ENCODE assay signal across 12 cellular contexts in genomic region chr7:98287486-98287959, GRCh38. TPM values are rescaled to one million over a fixed set of nuclear protein-coding genes. Genes with fewer than 3 reads are reported as not detected.
DNase-seq lines count a peak whose midpoint lies in the region; ATAC-seq, FAIRE-seq and TF ChIP-seq lines count a peak whose summit lies in the region.
"Had no signal": no experiment of that assay in that cellular context is flagged by ENCODE, and none has a peak within 500 bp of the region (broad histone marks: within the 10 kb centered on the region; RNA-seq: fewer than 3 reads in every experiment).

No MANE protein-coding gene starts in this region.

- no peak overlapping the region for H3K4me3 Mint-ChIP-seq in activated T-cell treated with anti-CD3 and anti-CD28 coated beads, Interleukin-2, amount 50 U/mL, for 4 hours
- H3K4me3 Mint-ChIP-seq: B cell had no signal

- CTCF ChIA-PET in GM12878 (lab: Yijun Ruan, JAX) = interaction anchor here (2.8 kb wide), 1 partner anchor 114 kb away, joined by 10 read pairs; the partner anchor contains the start of gene BAIAP2L1

- no peak for DNase-seq in heart left ventricle
- no peak for DNase-seq in Right ventricle myocardium inferior (ENCODE audit: missing footprints)
- no peak for DNase-seq in GM12878 (ENCODE audit: low read depth, low spot score)
- DNase-seq in right lobe of liver = peak; percentile 57 to 73 (median 58)
- peak; percentile 88 for DNase-seq in upper lobe of right lung
- no peak for DNase-seq in NCI-H2029 treated with DMSO at 0.1 percent for 48 hours (lab: John Stamatoyannopoulos, UW)
- DNase-seq in sciatic nerve (ENCODE audit: low spot score) = no peak
- DNase-seq in activated T-cell treated with anti-CD3 and anti-CD28 coated beads, Interleukin-2, amount 50 U/mL, for 4 hours = no peak
- DNase-seq: activated CD4-positive, alpha-beta T cell treated with anti-CD3 and anti-CD28 coated beads, Interleukin-2, amount 50 U/mL, for 48 hours; occipital lobe had no signal

- H2AFZ ChIP-seq in GM12878 (ENCODE audit: control insufficient read depth, low read depth, low read length) = no peak overlapping the region

- H3K9me3 Mint-ChIP-seq in activated T-cell treated with anti-CD3 and anti-CD28 coated beads, Interleukin-2, amount 50 U/mL, for 4 hours = no peaks in the 10 kb centered on the region

- H3K4me1 Mint-ChIP-seq in activated T-cell treated with anti-CD3 and anti-CD28 coated beads, Interleukin-2, amount 50 U/mL, for 4 hours (ENCODE audit: low read depth) = peaks cover 31% of the 10 kb centered on the region

- H3K4me2 ChIP-seq in GM12878 (ENCODE audit: control insufficient read depth, insufficient read depth) = no peak overlapping the region

- H3K27me3 ChIP-seq in heart left ventricle (no peaks in the 10 kb centered on the region), GM12878 (replicated peaks in 1 of 2; ENCODE audit: control insufficient read depth in 2 of 2, insufficient read depth in 2 of 2, low read length in 1 of 2) (no peaks in the 10 kb centered on the region), right lobe of liver (no peaks in the 10 kb centered on the region), upper lobe of right lung (no peaks in the 10 kb centered on the region)

- TF ChIP-seq CTCF in heart left ventricle (IDR thresholded peaks at IDR 0.05) (no peak), GM12878 (IDR thresholded peaks at IDR 0.05 in 2 of 3, conservative IDR thresholded peaks at IDR 0.05 in 1 of 3; ENCODE audit: control insufficient read depth in 2 of 3, extremely low read depth in 1 of 3, insufficient read depth in 1 of 3, low read depth in 3 of 3, low read length in 3 of 3) (no peak), right lobe of liver (IDR thresholded peaks at IDR 0.05) (no peak), upper lobe of right lung (IDR thresholded peaks at IDR 0.05) (no peak)

- ATAC-seq in heart left ventricle (no peak), Right ventricle myocardium inferior (no peak), GM12878 (peak; percentile 13; the same call in 2 of the 3 replicates), right lobe of liver (peak; percentile 8 to 17 (median 10)), upper lobe of right lung (peak; percentile 50), sciatic nerve (no peak)
- no peak for ATAC-seq in activated T-cell treated with anti-CD3 and anti-CD28 coated beads, Interleukin-2, amount 50 U/mL, for 4 hours

- H3K4me1 ChIP-seq in heart left ventricle = peaks cover 38 to 76% (median 70%) of the 10 kb centered on the region in 12 donors
- H3K4me1 ChIP-seq in GM12878 (ENCODE audit: control insufficient read depth, insufficient read depth, low read length) = peaks cover 3% of the 10 kb centered on the region
- H3K4me1 ChIP-seq in right lobe of liver = peaks cover 0 to 54% (median 18%) of the 10 kb centered on the region in 4 donors
- H3K4me1 ChIP-seq in upper lobe of right lung = peaks cover 51% of the 10 kb centered on the region

- H3K27me3 Mint-ChIP-seq in activated T-cell treated with anti-CD3 and anti-CD28 coated beads, Interleukin-2, amount 50 U/mL, for 4 hours (ENCODE audit: low read depth) = no peaks in the 10 kb centered on the region
- H3K27me3 Mint-ChIP-seq: B cell had no signal

- in situ Hi-C loops in GM12878 (cut with MboI) = no loop called here

- RAD21 ChIA-PET in GM12878 (lab: Charles Lee; ENCODE audit: unreplicated experiment) = no interaction called here

- intact Hi-C loops in heart left ventricle (cut with DNase I) (loop anchor here in 2 of 10 donors (10.0 kb wide), 2 partner anchors 547 to 1127 kb away; no protein-coding TSS in a partner anchor), Right ventricle myocardium inferior (cut with DNase I) (no loop called here), GM12878 (cut with micrococcal nuclease; ENCODE audit: unreplicated experiment) (no loop called here), right lobe of liver (cut with DNase I) (no loop called here), upper lobe of right lung (cut with DNase I) (no loop called here), sciatic nerve (cut with DNase I) (no loop called here)

- POLR2A ChIA-PET in GM12878 (lab: Charles Lee) = no interaction called here

- WGBS in heart left ventricle, 4 donors = 66 to 82% (median 75%) methylated on average over 6 to 14 of the region's 14 CpGs
- WGBS in GM12878 (ENCODE audit: insufficient coverage, insufficient replicate concordance, low lambda C conversion rate, missing lambda C conversion rate) = 90% methylated on average over 11 of the region's 14 CpGs
- WGBS in right lobe of liver (ENCODE audit: insufficient coverage, low coverage, low lambda C conversion rate, missing lambda C conversion rate) = no CpG with 5 or more reads among the region's 14 CpGs

- H3K27ac ChIP-seq in heart left ventricle = peak overlapping the region in 10 of 12 donors; percentile 79 to 99 (median 97)
- H3K27ac ChIP-seq in GM12878 (ENCODE audit: control insufficient read depth, insufficient read depth) = no peak overlapping the region
- H3K27ac ChIP-seq in right lobe of liver = peak overlapping the region in 1 of 3 donors; percentile 98
- peak overlapping the region; percentile 96 for H3K27ac ChIP-seq in upper lobe of right lung

- H3K36me3 Mint-ChIP-seq in activated T-cell treated with anti-CD3 and anti-CD28 coated beads, Interleukin-2, amount 50 U/mL, for 4 hours (ENCODE audit: insufficient read depth) = peaks cover 6% of the 10 kb centered on the region

- no peak for TF ChIP-seq EP300 in GM12878 (IDR thresholded peaks at IDR 0.05; ENCODE audit: borderline replicate concordance in 1 of 2, control insufficient read depth in 1 of 2, low read depth in 2 of 2, low read length in 2 of 2)

- no peak for TF ChIP-seq POLR2A in heart left ventricle (IDR thresholded peaks at IDR 0.05)
- peak; percentile 22; the same call in 1 of the 2 replicates for TF ChIP-seq POLR2A in GM12878 (IDR thresholded peaks at IDR 0.05; ENCODE audit: low read depth, low read length)
- TF ChIP-seq POLR2A in right lobe of liver (IDR thresholded peaks at IDR 0.05) = no peak

- H3K4me3 ChIP-seq in heart left ventricle = peak overlapping the region in 2 of 12 donors; percentile 68 to 97
- no peak overlapping the region for H3K4me3 ChIP-seq in GM12878
- H3K4me3 ChIP-seq in right lobe of liver = no peak overlapping the region
- H3K4me3 ChIP-seq in upper lobe of right lung = peak overlapping the region; percentile 88

- no peaks in the 10 kb centered on the region for H4K20me1 ChIP-seq in GM12878 (ENCODE audit: control insufficient read depth, insufficient read depth)

- SMC1A ChIA-PET in GM12878 (lab: Charles Lee; ENCODE audit: uncharacterized antibody, unreplicated experiment) = interaction anchor here (1.1 kb wide), 1 partner anchor 121 kb away, joined by 3 read pairs; no protein-coding TSS in a partner anchor

- no peaks in the 10 kb centered on the region for H3K9me3 ChIP-seq in heart left ventricle
- no peaks in the 10 kb centered on the region for H3K9me3 ChIP-seq in GM12878 (replicated peaks; ENCODE audit: control insufficient read depth, insufficient read depth, low read length)
- H3K9me3 ChIP-seq in right lobe of liver = no peaks in the 10 kb centered on the region
- H3K9me3 ChIP-seq in upper lobe of right lung = no peaks in the 10 kb centered on the region

- H3K36me3 ChIP-seq in heart left ventricle = peaks cover 0 to 51% (median 26%) of the 10 kb centered on the region in 9 donors
- peaks cover 3 to 7% of the 10 kb centered on the region in 2 experiments for H3K36me3 ChIP-seq in GM12878 (ENCODE audit: control insufficient read depth in 2 of 2, insufficient read depth in 2 of 2, low read length in 1 of 2)
- H3K36me3 ChIP-seq in right lobe of liver = peaks cover 0 to 22% (median 13%) of the 10 kb centered on the region in 4 donors
- peaks cover 55% of the 10 kb centered on the region for H3K36me3 ChIP-seq in upper lobe of right lung

- TF ChIP-seq RAD21 in GM12878 (IDR thresholded peaks at IDR 0.05; ENCODE audit: insufficient read depth, low read depth, low read length) = no peak

- no TSS peak for BruUV-seq in GM12878 (replicated peaks; lab: Mats Ljungman, UMichigan)

- H3K9ac ChIP-seq in GM12878 (ENCODE audit: control insufficient read depth, insufficient read depth, low read length) = no peak overlapping the region

- H3K79me2 ChIP-seq in GM12878 (ENCODE audit: control insufficient read depth, insufficient read depth, low read length) = peaks cover 2% of the 10 kb centered on the region; the same call in 1 of the 2 replicates

- FAIRE-seq in GM12878 (lab: Jason Lieb, UNC) = no peak
- FAIRE-seq: HTR-8/SVneo had no signal

RNA-seq across cellular contexts. Expression of gene BRI3, which starts 6.0 kb away (rescaled TPM):
- total RNA-seq in heart left ventricle (100 to 1,000 TPM in 7 of 9 donors, 10 to 100 TPM in 2; 51.0 to 274 (median 223) TPM), Right ventricle myocardium inferior (240 TPM), GM12878 (2014; rRNA removed) (22.6 and 23.2 TPM in 2 replicates), GM12878 (2014; rRNA removed; fragmentation: Illumina TruSeq; extraction: Trizol) (17.7 and 21.0 TPM in 2 replicates), GM12878 (2021) (50.9 and 56.3 TPM in 2 replicates), right lobe of liver (100 to 1,000 TPM in 4 of 6 experiments, 10 to 100 TPM in 2; 34.7 to 160 (median 137) TPM), upper lobe of right lung (530 TPM), sciatic nerve (132 TPM)
- polyA plus RNA-seq in heart left ventricle (100 to 1,000 TPM; 236 to 237 TPM), GM12878 (2011; rRNA removed) (28.3 and 39.9 TPM in 2 replicates), GM12878 (2014; fragmentation: Illumina TruSeq; extraction: Trizol) (9.9 and 15.9 TPM in 2 replicates), GM12878 (2014; fragmentation: Nextera tagmentation; extraction: Ambion mirVana) (10 to 100 TPM in 1 of 2 experiments, 1 to 10 TPM in 1; 4.5 to 22.1 TPM), GM12878 (2014; rRNA removed) (38.4 and 38.5 TPM in 2 replicates), GM12878 (2016; fragmentation: Nextera tagmentation; extraction: Ambion mirVana) (10 to 100 TPM in 1 of 2 experiments, 1 to 10 TPM in 1; 6.4 to 12.9 TPM)
- 14.2 and 15.0 TPM in 2 replicates for total RNA-seq in GM12878 (2013; cell fraction: nucleolus; rRNA removed)
- polyA plus RNA-seq in GM12878 (2011; ENCODE audit: low read depth) = 26.9 TPM
- 40.9 and 48.1 TPM in 2 replicates for polyA plus RNA-seq in GM12878 (2011; cell fraction: cytosol; rRNA removed)
- polyA plus RNA-seq in GM12878 (2011; cell fraction: nucleus; rRNA removed) = 26.4 and 31.1 TPM in 2 replicates
- 47.7 and 73.7 TPM in 2 replicates for polyA plus RNA-seq in GM12878 (2012)
- polyA minus RNA-seq in GM12878 (2011; rRNA and poly(A)+ RNA removed) = 18.6 and 27.7 TPM in 2 replicates
- 18.7 and 23.3 TPM in 2 replicates for polyA minus RNA-seq in GM12878 (2011; cell fraction: cytosol; rRNA and poly(A)+ RNA removed)
- 13.7 and 24.1 TPM in 2 replicates for polyA minus RNA-seq in GM12878 (2011; cell fraction: nucleus; rRNA and poly(A)+ RNA removed)
- 10 to 100 TPM; 46.4 to 58.1 (median 51.1) TPM for total RNA-seq in activated T-cell treated with anti-CD3 and anti-CD28 coated beads, Interleukin-2, amount 50 U/mL, for 4 hours

RNA-seq across cellular contexts. Expression of gene TECPR1, which starts 35.5 kb away (rescaled TPM):
- total RNA-seq in heart left ventricle (10 to 100 TPM; 12.2 to 33.0 (median 22.7) TPM), Right ventricle myocardium inferior (20.9 TPM), GM12878 (2014; rRNA removed) (8.5 and 11.0 TPM in 2 replicates), GM12878 (2014; rRNA removed; fragmentation: Illumina TruSeq; extraction: Trizol) (3.2 and 5.5 TPM in 2 replicates), GM12878 (2021) (15.2 and 16.8 TPM in 2 replicates), right lobe of liver (10 to 100 TPM in 5 of 6 experiments, 1 to 10 TPM in 1; 9.4 to 14.9 (median 12.4) TPM), upper lobe of right lung (55.2 TPM), sciatic nerve (34.9 TPM)
- polyA plus RNA-seq in heart left ventricle (10 to 100 TPM; 10.9 to 23.2 TPM), GM12878 (2011; rRNA removed) (1.5 and 2.5 TPM in 2 replicates), GM12878 (2014; fragmentation: Illumina TruSeq; extraction: Trizol) (2.1 and 3.2 TPM in 2 replicates), GM12878 (2014; fragmentation: Nextera tagmentation; extraction: Ambion mirVana) (under 1 TPM; 0.26 to 0.51 TPM), GM12878 (2014; rRNA removed) (8.8 and 9.1 TPM in 2 replicates), GM12878 (2016; fragmentation: Nextera tagmentation; extraction: Ambion mirVana) (1 to 10 TPM; 5.2 to 7.4 TPM)
- total RNA-seq in GM12878 (2013; cell fraction: nucleolus; rRNA removed) = 40.3 and 47.5 TPM in 2 replicates
- polyA plus RNA-seq in GM12878 (2011; ENCODE audit: low read depth) = 2.8 TPM
- polyA plus RNA-seq in GM12878 (2011; cell fraction: cytosol; rRNA removed) = 2.5 and 2.9 TPM in 2 replicates
- 9.1 and 24.7 TPM in 2 replicates for polyA plus RNA-seq in GM12878 (2011; cell fraction: nucleus; rRNA removed)
- polyA plus RNA-seq in GM12878 (2012) = 6.6 and 6.7 TPM in 2 replicates
- polyA minus RNA-seq in GM12878 (2011; rRNA and poly(A)+ RNA removed) = 2.6 and 6.6 TPM in 2 replicates
- polyA minus RNA-seq in GM12878 (2011; cell fraction: cytosol; rRNA and poly(A)+ RNA removed) = 1.6 and 7.4 TPM in 2 replicates
- 7.5 and 9.1 TPM in 2 replicates for polyA minus RNA-seq in GM12878 (2011; cell fraction: nucleus; rRNA and poly(A)+ RNA removed)
- total RNA-seq in activated T-cell treated with anti-CD3 and anti-CD28 coated beads, Interleukin-2, amount 50 U/mL, for 4 hours = 10 to 100 TPM; 35.1 to 42.8 (median 36.1) TPM

Comparison
In these comparisons a context has a peak if more than half of its experiments do, and no peak if none do; other contexts are left out.
1. ATAC-seq: peak in GM12878 (single experiment), right lobe of liver (4 of 4) and upper lobe of right lung (single experiment); none in heart left ventricle (0 of 4), Right ventricle myocardium inferior (single experiment), sciatic nerve (single experiment) and activated T-cell treated with anti-CD3 and anti-CD28 coated beads, Interleukin-2, amount 50 U/mL, for 4 hours (0 of 2).
2. DNase-seq: peak in right lobe of liver (3 of 3) and upper lobe of right lung (single experiment); none in heart left ventricle (0 of 5), Right ventricle myocardium inferior (single experiment), GM12878 (single experiment), NCI-H2029 treated with DMSO at 0.1 percent for 48 hours (single experiment), sciatic nerve (single experiment) and activated T-cell treated with anti-CD3 and anti-CD28 coated beads, Interleukin-2, amount 50 U/mL, for 4 hours (single experiment).